Comparison of ENCODE assay signal across 10 cellular contexts in the genomic region with DNA sequence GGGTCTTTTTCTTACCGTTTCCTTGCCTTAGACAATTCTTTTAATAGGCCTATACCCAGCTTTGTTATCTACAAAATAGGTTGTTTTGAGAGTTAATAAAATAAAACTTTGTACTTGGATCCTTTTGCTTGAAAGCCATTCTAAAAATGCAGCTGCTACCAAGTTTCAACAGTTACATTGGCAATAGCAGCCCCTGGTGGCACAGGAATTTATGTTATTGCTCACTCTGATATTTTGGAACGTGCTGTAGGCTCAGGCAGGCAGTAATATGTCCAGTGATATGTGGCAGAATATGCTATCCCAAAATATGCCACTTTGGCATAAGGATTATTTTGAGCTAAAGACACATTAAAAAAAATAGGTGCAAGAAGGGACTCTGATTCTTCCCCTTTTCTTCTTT. TPM values are rescaled to one million over a fixed set of nuclear protein-coding genes. Genes with fewer than 3 reads are reported as not detected.
DNase-seq lines count a peak whose midpoint lies in the region; TF ChIP-seq lines count a peak whose summit lies in the region.
"Had no signal": no experiment of that assay in that cellular context is flagged by ENCODE, and none has a peak within 500 bp of the region (broad histone marks: within the 10 kb centered on the region; RNA-seq: fewer than 3 reads in every experiment).

No MANE protein-coding gene starts in this region.

- H3K27ac ChIP-seq in C4-2B (no peak overlapping the region), SK-N-SH (ENCODE audit: low read depth in 2 of 2, low read length in 1 of 2) (no peak overlapping the region), substantia nigra (ENCODE audit: low read depth, low read length, poor library complexity, severe bottlenecking) (no peak overlapping the region)

- H3K9me2 ChIP-seq in SK-N-SH: no peaks in the 10 kb centered on the region

- H4K20me1 ChIP-seq in SK-N-SH (ENCODE audit: insufficient read depth): no peaks in the 10 kb centered on the region

- DNase-seq in SK-N-SH (peak; percentile 35), kidney tubule cell (ENCODE audit: low spot score) (peak; percentile 26), NCI-H446 treated with DMSO at 0.1 percent for 48 hours (lab: John Stamatoyannopoulos, UW) (no peak), substantia nigra (lab: John Stamatoyannopoulos, UW) (no peak), NCI-H1048 (lab: John Stamatoyannopoulos, UW) (no peak), SK-N-DZ (ENCODE audit: low spot score) (no peak)
- DNase-seq: activated B cell treated with CpG ODN at 0.5 μM for 24 hours; stimulated activated CD4-positive, alpha-beta T cell treated with anti-CD3 and anti-CD28 coated beads, Interleukin-2, amount 100 ng/mL, for 24 hours had no signal

- TF ChIP-seq EP300 in SK-N-SH (IDR thresholded peaks at IDR 0.05; ENCODE audit: borderline replicate concordance in 1 of 2, low read depth in 1 of 2, low read length in 1 of 2): no peak

- TF ChIP-seq CTCF in C4-2B (conservative IDR thresholded peaks at IDR 0.05) (peak; percentile 38), GM12875 (IDR thresholded peaks at IDR 0.05; ENCODE audit: borderline replicate concordance, insufficient read depth, low read depth, low read length) (peak; percentile 51; the same call in 1 of the 2 replicates), SK-N-SH (IDR thresholded peaks at IDR 0.05) (peak; percentile 60)

- TF ChIP-seq RAD21 in SK-N-SH (IDR thresholded peaks at IDR 0.05; ENCODE audit: low read length): peak; percentile 74

- no peak overlapping the region for H3K4me3 ChIP-seq in GM12875 (ENCODE audit: low read depth, low read length)
- no peak overlapping the region for H3K4me3 ChIP-seq in SK-N-SH (ENCODE audit: low read depth in 2 of 2, low read length in 1 of 2)

- H3K4me1 ChIP-seq in SK-N-SH (ENCODE audit: control insufficient read depth in 1 of 2, insufficient read depth in 2 of 2, low read depth in 1 of 2, low read length in 1 of 2): no peaks in the 10 kb centered on the region

- no peak overlapping the region for H2AFZ ChIP-seq in SK-N-SH (ENCODE audit: low read depth)

- CTCF ChIA-PET in SK-N-SH (lab: Yijun Ruan, JAX): interaction anchor here (0.5 to 1.6 kb wide), 12 partner anchors 9 to 1012 kb away, joined by 3 to 6 read pairs (median 4); partner anchors contain the start of gene FAM161A

- 17% methylated on average over 2 of the region's 2 CpGs for WGBS in SK-N-SH (ENCODE audit: low lambda C conversion rate)

- no peak overlapping the region for H3K4me2 ChIP-seq in SK-N-SH

- H3F3A ChIP-seq in SK-N-SH (replicated peaks; ENCODE audit: insufficient read depth): peaks cover 3% of the 10 kb centered on the region

- H3K27me3 ChIP-seq in SK-N-SH (ENCODE audit: insufficient read depth): no peaks in the 10 kb centered on the region

- H3K36me3 ChIP-seq in SK-N-SH (replicated peaks in 1 of 2; ENCODE audit: control insufficient read depth in 1 of 2, insufficient read depth in 2 of 2, low read length in 1 of 2): no peaks in the 10 kb centered on the region

- POLR2A ChIA-PET in SK-N-SH (lab: Yijun Ruan, JAX): no interaction called here

- no peaks in the 10 kb centered on the region for H3K79me2 ChIP-seq in SK-N-SH (ENCODE audit: insufficient read depth)

- H3K9me3 ChIP-seq in SK-N-SH: no peaks in the 10 kb centered on the region

- H3K9ac ChIP-seq in SK-N-SH: no peak overlapping the region

TF ChIP-seq in SK-N-SH, 30 proteins besides CTCF, POLR2A, EP300 and RAD21:
- TF ChIP-seq, protein P1, sequence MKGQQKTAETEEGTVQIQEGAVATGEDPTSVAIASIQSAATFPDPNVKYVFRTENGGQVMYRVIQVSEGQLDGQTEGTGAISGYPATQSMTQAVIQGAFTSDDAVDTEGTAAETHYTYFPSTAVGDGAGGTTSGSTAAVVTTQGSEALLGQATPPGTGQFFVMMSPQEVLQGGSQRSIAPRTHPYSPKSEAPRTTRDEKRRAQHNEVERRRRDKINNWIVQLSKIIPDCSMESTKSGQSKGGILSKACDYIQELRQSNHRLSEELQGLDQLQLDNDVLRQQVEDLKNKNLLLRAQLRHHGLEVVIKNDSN (IDR thresholded peaks at IDR 0.05; ENCODE audit: borderline replicate concordance, low read depth): no peak
- no peak for TF ChIP-seq TAF1 (IDR thresholded peaks at IDR 0.05; ENCODE audit: borderline replicate concordance, low read depth, low read length)
- no peak for TF ChIP-seq SIN3A (IDR thresholded peaks at IDR 0.05; ENCODE audit: borderline replicate concordance, low read depth, low read length)
- TF ChIP-seq TCF12 (IDR thresholded peaks at IDR 0.05): no peak
- peak; percentile 38; the same call in 1 of the 2 replicates for TF ChIP-seq SMC3 (IDR thresholded peaks at IDR 0.05; ENCODE audit: low read depth, low read length)

RNA-seq across cellular contexts. Expression of gene COMMD1, which starts 6.7 kb away (rescaled TPM):
- 32.5 and 33.1 TPM in 2 replicates for polyA plus RNA-seq in SK-N-SH (2012; rRNA removed)
- 35.5 and 47.0 TPM in 2 replicates for polyA plus RNA-seq in SK-N-SH (2012; cell fraction: cytosol; rRNA removed)
- 25.2 and 25.9 TPM in 2 replicates for polyA plus RNA-seq in SK-N-SH (2012; cell fraction: nucleus; rRNA removed)
- polyA plus RNA-seq in SK-N-DZ (2014; cell fraction: cytosol; rRNA removed): 38.0 and 38.1 TPM in 2 replicates
- polyA plus RNA-seq in SK-N-DZ (2014; cell fraction: nucleus; rRNA removed): 21.8 and 26.3 TPM in 2 replicates

RNA-seq across cellular contexts. Expression of gene CCT4, which starts 10.4 kb away (rescaled TPM):
- 75.0 and 75.1 TPM in 2 replicates for polyA plus RNA-seq in SK-N-SH (2012; rRNA removed)
- polyA plus RNA-seq in SK-N-SH (2012; cell fraction: cytosol; rRNA removed): 105 and 118 TPM in 2 replicates
- polyA plus RNA-seq in SK-N-SH (2012; cell fraction: nucleus; rRNA removed): 35.3 and 62.2 TPM in 2 replicates
- 341 and 359 TPM in 2 replicates for polyA plus RNA-seq in SK-N-DZ (2014; cell fraction: cytosol; rRNA removed)
- 123 and 146 TPM in 2 replicates for polyA plus RNA-seq in SK-N-DZ (2014; cell fraction: nucleus; rRNA removed)

RNA-seq across cellular contexts. Expression of gene FAM161A, which starts 45.0 kb away (rescaled TPM):
- 0.90 and 1.2 TPM in 2 replicates for polyA plus RNA-seq in SK-N-SH (2012; rRNA removed)
- polyA plus RNA-seq in SK-N-SH (2012; cell fraction: cytosol; rRNA removed): 0.81 and 1.3 TPM in 2 replicates
- polyA plus RNA-seq in SK-N-SH (2012; cell fraction: nucleus; rRNA removed): 2.9 and 4.8 TPM in 2 replicates
- 7.6 and 8.3 TPM in 2 replicates for polyA plus RNA-seq in SK-N-DZ (2014; cell fraction: cytosol; rRNA removed)
- 31.7 and 74.9 TPM in 2 replicates for polyA plus RNA-seq in SK-N-DZ (2014; cell fraction: nucleus; rRNA removed)

Comparison
In these comparisons a context has a peak if more than half of its experiments do, and no peak if none do; other contexts are left out.
1. DNase-seq: peak in SK-N-SH (single experiment) and kidney tubule cell (single experiment); none in NCI-H446 treated with DMSO at 0.1 percent for 48 hours (single experiment), substantia nigra (0 of 49), NCI-H1048 (single experiment) and SK-N-DZ (single experiment).
2. Peak in every context shown above with its lines, with median percentiles within 50 percentile points of each other: CTCF ChIP-seq.